ENCODE assay signal across 19 cellular contexts in genomic region chr6:137092018-137092417, GRCh38. TPM values are rescaled to one million over a fixed set of nuclear protein-coding genes. Genes with fewer than 3 reads are reported as not detected.
"Had no signal": no experiment of that assay in that cellular context is flagged by ENCODE, and none has a peak within 500 bp of the region (broad histone marks: within the 10 kb centered on the region; RNA-seq: fewer than 3 reads in every experiment).

No MANE protein-coding gene starts in this region.

- H3K27ac ChIP-seq: esophagus squamous epithelium, gastrocnemius medialis, testis, vagina, VCaP had no signal

- H3K27me3 ChIP-seq: esophagus squamous epithelium, gastrocnemius medialis, testis, vagina had no signal

- ATAC-seq: activated CD4-positive, CD25-positive, alpha-beta regulatory T cell treated with anti-CD3 and anti-CD28 coated beads, Interleukin-2, amount 50 U/mL, for 24 hours; effector memory CD8-positive, alpha-beta T cell; gastrocnemius medialis; sciatic nerve had no signal

- H3K36me3 ChIP-seq: esophagus squamous epithelium, gastrocnemius medialis, vagina had no signal

- H3K9me3 ChIP-seq: esophagus squamous epithelium, gastrocnemius medialis, testis, vagina had no signal

- H3K4me3 ChIP-seq: esophagus squamous epithelium, gastrocnemius medialis, testis, vagina had no signal

- DNase-seq: activated CD4-positive, alpha-beta memory T cell treated with anti-CD3 and anti-CD28 coated beads, Interleukin-2, amount 10 ng/mL, durations not matched to agents 7 days and 5 days; activated CD4-positive, alpha-beta T cell treated with anti-CD3 and anti-CD28 coated beads, Interleukin-2, amount 10 ng/mL, durations not matched to agents 24 days and 14 days; activated effector memory CD4-positive, alpha-beta T cell treated with anti-CD3 and anti-CD28 coated beads, Interleukin-2, amount 50 U/mL, for 16 hours; activated naive CD4-positive, alpha-beta T cell treated with anti-CD3 and anti-CD28 coated beads, Interleukin-2, amount 50 U/mL, for 16 hours; aorta; effector memory CD8-positive, alpha-beta T cell; esophagus squamous epithelium; gastrocnemius medialis; head of caudate nucleus; hypothalamus; occipital lobe; stimulated activated CD4-positive, alpha-beta T cell treated with anti-CD3 and anti-CD28 coated beads, Interleukin-2, amount 100 ng/mL, for 48 hours; stimulated activated naive CD4-positive, alpha-beta T cell; testis had no signal

- H3K4me1 ChIP-seq: gastrocnemius medialis, testis, vagina had no signal

RNA-seq across cellular contexts. Expression of gene IL20RA, which starts 47.3 kb away (rescaled TPM):
- total RNA-seq: activated CD4-positive, alpha-beta memory T cell treated with anti-CD3 and anti-CD28 coated beads, Interleukin-2, amount 10 ng/mL, durations not matched to agents 7 days and 5 days; activated CD4-positive, alpha-beta T cell treated with anti-CD3 and anti-CD28 coated beads, Interleukin-2, amount 10 ng/mL, durations not matched to agents 24 days and 14 days had no signal
- polyA plus RNA-seq: aorta, neural cell had no signal
